24 cellular contexts compared by ENCODE assay signal in genomic region chr13:100196380-100196779, GRCh38.
"Had no signal": no experiment of that assay in that cellular context is flagged by ENCODE, and none has a peak within 500 bp of the region (broad histone marks: within the 10 kb centered on the region; RNA-seq: fewer than 3 reads in every experiment).

No MANE protein-coding gene starts in this region.

- H3K4me3 ChIP-seq: body of pancreas, esophagus squamous epithelium, left ventricle myocardium inferior, lung, mucosa of descending colon, thoracic aorta had no signal

- H3K9me3 ChIP-seq: body of pancreas, esophagus squamous epithelium, left ventricle myocardium inferior, mucosa of descending colon, thoracic aorta had no signal

- H3K27ac ChIP-seq: epithelial cell of prostate, esophagus squamous epithelium, foreskin keratinocyte, left ventricle myocardium inferior, thoracic aorta had no signal

- DNase-seq: activated CD4-positive, alpha-beta T cell treated with anti-CD3 and anti-CD28 coated beads, Interleukin-2, amount 50 U/mL, for 1 hour; activated CD8-positive, alpha-beta T cell treated with anti-CD3 and anti-CD28 coated beads for 36 hours; activated naive CD8-positive, alpha-beta T cell treated with anti-CD3 and anti-CD28 coated beads, Interleukin-2, amount 50 U/mL, for 24 hours; activated T-cell treated with anti-CD3 and anti-CD28 coated beads, Interleukin-2, amount 50 U/mL, for 48 hours; aorta; body of pancreas; dermis blood vessel endothelial cell; effector CD4-positive, alpha-beta T cell; esophagus squamous epithelium; foreskin keratinocyte; islet precursor cell; left ventricle myocardium inferior; mucosa of descending colon; posterior cingulate gyrus; right cardiac atrium; stimulated activated naive CD4-positive, alpha-beta T cell; T-helper 9 cell; trophoblast cell had no signal

- ATAC-seq: activated CD8-positive, alpha-beta T cell treated with anti-CD3 and anti-CD28 coated beads for 36 hours; activated naive CD8-positive, alpha-beta T cell treated with anti-CD3 and anti-CD28 coated beads, Interleukin-2, amount 50 U/mL, for 24 hours; body of pancreas; foreskin keratinocyte; mucosa of descending colon; natural killer cell treated with Interleukin-12 subunit alpha and Interleukin-12 subunit beta and Interleukin-15 and Interleukin-18, amount 100 ng/mL, for 72 hours; right cardiac atrium had no signal

- H3K36me3 ChIP-seq: left ventricle myocardium inferior, thoracic aorta had no signal

- FAIRE-seq: endometrium, urothelium cell line had no signal

- H3K4me1 ChIP-seq: esophagus squamous epithelium, foreskin keratinocyte, left ventricle myocardium inferior had no signal

- H3K27me3 ChIP-seq: body of pancreas, esophagus squamous epithelium, foreskin keratinocyte had no signal
